In genomic region chr14:67311868-67312267, GRCh38 we compare ENCODE assay signal across 17 cellular contexts.
"Had no signal": no experiment of that assay in that cellular context is flagged by ENCODE, and none has a peak within 500 bp of the region (broad histone marks: within the 10 kb centered on the region; RNA-seq: fewer than 3 reads in every experiment).

No MANE protein-coding gene starts in this region.

- ATAC-seq: activated CD4-positive, CD25-positive, alpha-beta regulatory T cell treated with anti-CD3 and anti-CD28 coated beads, Interleukin-2, amount 50 U/mL, for 24 hours; activated T-cell treated with anti-CD3 and anti-CD28 coated beads, Interleukin-2, amount 50 U/mL, for 4 hours; natural killer cell treated with Interleukin-12 subunit alpha and Interleukin-12 subunit beta and Interleukin-15 and Interleukin-18, amount 100 ng/mL, for 72 hours; stimulated activated memory B cell treated with anti-CD40 and anti-IgM and Interleukin-4, amounts not matched to agents 10 μg/mL and 1 μg/mL and 100 μg/mL, for 72 hours had no signal

- H3K9me3 ChIP-seq: esophagus muscularis mucosa, left ventricle myocardium inferior, right lobe of liver, spleen, transverse colon had no signal

- H3K27ac ChIP-seq: dorsolateral prefrontal cortex, esophagus muscularis mucosa, left ventricle myocardium inferior, right lobe of liver, spleen, transverse colon had no signal

- H3K4me3 ChIP-seq: dorsolateral prefrontal cortex, esophagus muscularis mucosa, left ventricle myocardium inferior, right lobe of liver, spleen, transverse colon had no signal

- H3K27ac Mint-ChIP-seq: activated CD4-positive, alpha-beta memory T cell treated with anti-CD3 and anti-CD28 coated beads for 36 hours; natural killer cell treated with Interleukin-12 subunit alpha and Interleukin-12 subunit beta and Interleukin-15 and Interleukin-18, amount 100 ng/mL, for 72 hours; progenitor cell of endocrine pancreas; stimulated activated memory B cell treated with anti-CD40 and anti-IgM and Interleukin-4, amounts not matched to agents 10 μg/mL and 1 μg/mL and 100 μg/mL, for 72 hours had no signal

- H3K4me3 Mint-ChIP-seq: activated CD4-positive, alpha-beta memory T cell treated with anti-CD3 and anti-CD28 coated beads for 36 hours; activated T-cell treated with anti-CD3 and anti-CD28 coated beads, Interleukin-2, amount 50 U/mL, for 4 hours; natural killer cell treated with Interleukin-12 subunit alpha and Interleukin-12 subunit beta and Interleukin-15 and Interleukin-18, amount 100 ng/mL, for 72 hours; stimulated activated memory B cell treated with anti-CD40 and anti-IgM and Interleukin-4, amounts not matched to agents 10 μg/mL and 1 μg/mL and 100 μg/mL, for 72 hours had no signal

- DNase-seq: activated CD4-positive, alpha-beta memory T cell treated with anti-CD3 and anti-CD28 coated beads for 36 hours; activated effector memory CD4-positive, alpha-beta T cell treated with anti-CD3 and anti-CD28 coated beads, Interleukin-2, amount 50 U/mL, for 16 hours; activated T-cell treated with anti-CD3 and anti-CD28 coated beads, Interleukin-2, amount 50 U/mL, for 4 hours; aorta; dorsolateral prefrontal cortex; left ventricle myocardium inferior; mesenchymal stem cell; nucleus accumbens; right lobe of liver; spleen; stimulated activated CD4-positive, alpha-beta T cell treated with anti-CD3 and anti-CD28 coated beads, Interleukin-1b, Interleukin-23, amount 100 ng/mL, for 48 hours; transverse colon had no signal

- H3K9me3 Mint-ChIP-seq: activated CD4-positive, alpha-beta memory T cell treated with anti-CD3 and anti-CD28 coated beads for 36 hours; activated T-cell treated with anti-CD3 and anti-CD28 coated beads, Interleukin-2, amount 50 U/mL, for 4 hours; natural killer cell treated with Interleukin-12 subunit alpha and Interleukin-12 subunit beta and Interleukin-15 and Interleukin-18, amount 100 ng/mL, for 72 hours; stimulated activated memory B cell treated with anti-CD40 and anti-IgM and Interleukin-4, amounts not matched to agents 10 μg/mL and 1 μg/mL and 100 μg/mL, for 72 hours had no signal

- H3K27me3 ChIP-seq: dorsolateral prefrontal cortex, esophagus muscularis mucosa, right lobe of liver, spleen, transverse colon had no signal

- H3K27me3 Mint-ChIP-seq: activated CD4-positive, alpha-beta memory T cell treated with anti-CD3 and anti-CD28 coated beads for 36 hours; natural killer cell treated with Interleukin-12 subunit alpha and Interleukin-12 subunit beta and Interleukin-15 and Interleukin-18, amount 100 ng/mL, for 72 hours; progenitor cell of endocrine pancreas; stimulated activated memory B cell treated with anti-CD40 and anti-IgM and Interleukin-4, amounts not matched to agents 10 μg/mL and 1 μg/mL and 100 μg/mL, for 72 hours had no signal

- H3K36me3 Mint-ChIP-seq: natural killer cell treated with Interleukin-12 subunit alpha and Interleukin-12 subunit beta and Interleukin-15 and Interleukin-18, amount 100 ng/mL, for 72 hours had no signal

- H3K4me1 ChIP-seq: esophagus muscularis mucosa, left ventricle myocardium inferior, spleen, transverse colon had no signal
